4 cellular contexts compared by ENCODE assay signal in the genomic region with DNA sequence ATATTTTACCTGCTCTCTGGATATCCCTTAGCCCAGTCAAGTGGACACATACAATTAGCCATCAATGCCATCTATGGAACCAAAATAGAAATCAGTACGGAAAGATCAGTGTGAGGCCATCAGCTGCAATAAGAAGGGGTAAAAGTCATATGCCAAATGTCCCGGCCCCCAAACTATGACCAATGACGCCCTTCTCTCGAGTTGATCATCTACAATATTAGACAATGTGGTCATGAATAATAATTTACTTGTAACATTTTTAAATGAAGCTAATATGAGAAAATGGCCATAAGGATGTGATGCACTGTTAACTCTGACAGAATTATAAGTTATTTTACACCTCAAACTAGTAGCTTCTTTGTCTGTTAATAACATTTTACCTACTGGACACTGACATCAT.
"Had no signal": no experiment of that assay in that cellular context is flagged by ENCODE, and none has a peak within 500 bp of the region (broad histone marks: within the 10 kb centered on the region; RNA-seq: fewer than 3 reads in every experiment).

No MANE protein-coding gene starts in this region.

- H3K4me3 ChIP-seq: GM23338 had no signal

- ATAC-seq: GM23338 had no signal

- H3K4me3 Mint-ChIP-seq: GM23338, H9 had no signal

- DNase-seq: H9, HCEC 1CT, IMR-90 had no signal

- H3K27ac Mint-ChIP-seq: GM23338, H9 had no signal
